In genomic region chr22:28904211-28904808, GRCh38 we compare ENCODE assay signal across 13 cellular contexts. TPM values are rescaled to one million over a fixed set of nuclear protein-coding genes. Genes with fewer than 3 reads are reported as not detected.
DNase-seq lines count a peak whose midpoint lies in the region; ATAC-seq, FAIRE-seq and TF ChIP-seq lines count a peak whose summit lies in the region.
"Had no signal": no experiment of that assay in that cellular context is flagged by ENCODE, and none has a peak within 500 bp of the region (broad histone marks: within the 10 kb centered on the region; RNA-seq: fewer than 3 reads in every experiment).

No MANE protein-coding gene starts in this region.

- H2BK12ac ChIP-seq in H1 (ENCODE audit: low read depth, low read length), result no peak overlapping the region; the same call in 1 of the 2 replicates

- H3K79me1 ChIP-seq in H1 (ENCODE audit: low read depth, low read length), result peaks cover 20% of the 10 kb centered on the region

- TF ChIP-seq CTCF in H1 (IDR thresholded peaks at IDR 0.05; ENCODE audit: control extremely low read depth in 1 of 3, insufficient read depth in 1 of 3, low read depth in 1 of 3, low read length in 3 of 3), result no peak

- peak overlapping the region in 1 of 2 experiments; percentile 35; a peak in 1 of 4 replicates for H3K4me2 ChIP-seq in H1 (ENCODE audit: insufficient read depth in 1 of 2, low read depth in 2 of 2, low read length in 2 of 2)

- FAIRE-seq in H1 (lab: Jason Lieb, UNC), result peak; percentile 7

- H3K4ac ChIP-seq in H1 (replicated peaks; ENCODE audit: insufficient read length, low read depth, low read length), result no peak overlapping the region

- H3K27me3 ChIP-seq in HUES6 (ENCODE audit: control insufficient read depth, insufficient read depth, low read length), result no peaks in the 10 kb centered on the region
- H3K27me3 ChIP-seq in H1 (replicated peaks in 1 of 4; ENCODE audit: control insufficient read depth in 3 of 4, extremely low read depth in 1 of 4, insufficient read depth in 3 of 4, low read length in 3 of 4), result no peaks in the 10 kb centered on the region
- H3K27me3 ChIP-seq in stomach smooth muscle (ENCODE audit: control insufficient read depth in 1 of 2, insufficient read depth in 2 of 2, low read length in 2 of 2), result no peaks in the 10 kb centered on the region

- H2AK5ac ChIP-seq in H1 (ENCODE audit: low read depth, low read length), result no peak overlapping the region

- no peak overlapping the region for H4K5ac ChIP-seq in H1 (ENCODE audit: insufficient read length, low read depth, low read length)

- H3K23ac ChIP-seq in H1 (ENCODE audit: insufficient read length), result no peak overlapping the region

- no peaks in the 10 kb centered on the region for H3K36me3 Mint-ChIP-seq in immature natural killer cell

- H4K20me1 ChIP-seq in H1 (replicated peaks in 1 of 2; ENCODE audit: control insufficient read depth in 1 of 2, insufficient read depth in 2 of 2, low read length in 2 of 2), result peaks cover 12 to 20% of the 10 kb centered on the region in 2 experiments

- ATAC-seq in left colon, result peak; percentile 36
- ATAC-seq: activated naive CD4-positive, alpha-beta T cell treated with anti-CD3 and anti-CD28 coated beads, Interleukin-2, amount 50 U/mL, for 72 hours had no signal

- H2BK5ac ChIP-seq in H1 (ENCODE audit: low read depth, low read length), result no peak overlapping the region

- POLR2A ChIA-PET in H1 (lab: Charles Lee; ENCODE audit: partially characterized antibody), result interaction anchor here (0.6 to 1.3 kb wide), 4 partner anchors 10 to 95 kb away, joined by 3 to 4 read pairs (median 4); no protein-coding TSS in a partner anchor

- no peak for TF ChIP-seq EP300 in H1 (IDR thresholded peaks at IDR 0.05; ENCODE audit: borderline replicate concordance in 1 of 2, low read depth in 2 of 2, low read length in 2 of 2)

- no peak overlapping the region for H3K14ac ChIP-seq in H1 (ENCODE audit: insufficient read length)

- H3K9me3 Mint-ChIP-seq in immature natural killer cell, result no peaks in the 10 kb centered on the region
- H3K9me3 Mint-ChIP-seq: activated naive CD4-positive, alpha-beta T cell treated with anti-CD3 and anti-CD28 coated beads, Interleukin-2, amount 50 U/mL, for 72 hours had no signal

- H4K8ac ChIP-seq in H1 (ENCODE audit: extremely low read depth, insufficient read depth, low read length), result no peak overlapping the region

- intact Hi-C loops in left colon (cut with DNase I, micrococcal nuclease), result no loop called here

- H2BK20ac ChIP-seq in H1 (ENCODE audit: low read length), result no peak overlapping the region

- H3K36me3 ChIP-seq in HUES6 (ENCODE audit: control insufficient read depth, insufficient read depth, low read length) (0 out of 2 replicates have a peak, but pooled peaks cover 5% of the 10 kb centered on the region), H1 (ENCODE audit: control insufficient read depth in 2 of 4, insufficient read depth in 4 of 4, low read length in 3 of 4) (no peaks in the 10 kb centered on the region), stomach smooth muscle (ENCODE audit: control insufficient read depth in 2 of 2, insufficient read depth in 2 of 2, low read length in 2 of 2) (no peaks in the 10 kb centered on the region)

- no peak overlapping the region for H3K4me3 ChIP-seq in HUES6 (ENCODE audit: low read depth, low read length)
- H3K4me3 ChIP-seq in H1 (ENCODE audit: extremely low read depth in 1 of 4, insufficient read depth in 2 of 4, low read depth in 3 of 4, low read length in 4 of 4), result no peak overlapping the region
- H3K4me3 ChIP-seq in stomach smooth muscle (ENCODE audit: low read length in 2 of 2), result peak overlapping the region; percentile 28 to 35

- H4K91ac ChIP-seq in H1 (replicated peaks; ENCODE audit: insufficient read length, low read length), result no peak overlapping the region

- H2BK15ac ChIP-seq in H1 (ENCODE audit: low read length), result no peak overlapping the region

- DNase-seq in H1 (ENCODE audit: low read depth in 1 of 2, low spot score in 2 of 2) (no peak), left colon (no peak), DMS79 (lab: John Stamatoyannopoulos, UW) (no peak), NOMO-1 treated with dmso at 0.1 percent for 144 hours (lab: John Stamatoyannopoulos, UW; ENCODE audit: unreplicated experiment) (no peak), immature natural killer cell (no peak), NCI-H187 treated with DMSO at 0.1 percent for 48 hours (lab: John Stamatoyannopoulos, UW) (no peak)
- DNase-seq: activated CD4-positive, alpha-beta T cell treated with anti-CD3 and anti-CD28 coated beads for 1 hour; DMS153; head of caudate nucleus; NCI-H1105 treated with DMSO at 0.1 percent for 48 hours had no signal

- no peak overlapping the region for H3K18ac ChIP-seq in H1 (ENCODE audit: extremely low read depth, low read length)

- H3K9me3 ChIP-seq in HUES6 (ENCODE audit: control insufficient read depth, insufficient read depth, low read depth, low read length), result no peaks in the 10 kb centered on the region
- H3K9me3 ChIP-seq in H1 (ENCODE audit: insufficient read depth in 2 of 2, low read depth in 1 of 2, low read length in 1 of 2), result no peaks in the 10 kb centered on the region
- no peaks in the 10 kb centered on the region for H3K9me3 ChIP-seq in stomach smooth muscle (ENCODE audit: control insufficient read depth in 2 of 2, low read length in 2 of 2)

- H3K9ac ChIP-seq in HUES6 (ENCODE audit: low read length) (no peak overlapping the region), H1 (replicated peaks in 1 of 4; ENCODE audit: extremely low read depth in 1 of 4, low read depth in 3 of 4, low read length in 3 of 4) (no peak overlapping the region; a peak in 1 of 7 replicates), stomach smooth muscle (ENCODE audit: low read length in 2 of 2) (peak overlapping the region; percentile 12 to 60)

- H3K56ac ChIP-seq in H1 (replicated peaks; ENCODE audit: insufficient read length, low read depth, low read length), result no peak overlapping the region

- no peak for TF ChIP-seq POLR2A in H1 (IDR thresholded peaks at IDR 0.05; ENCODE audit: control extremely low read depth in 1 of 2, low read depth in 2 of 2, low read length in 2 of 2)

- peaks cover 0 to 9% (median 2%) of the 10 kb centered on the region in 3 donors for H3K27me3 Mint-ChIP-seq in immature natural killer cell (ENCODE audit: low read depth in 3 of 3)

- H3K27ac ChIP-seq in HUES6 (ENCODE audit: low read depth, low read length) (peak overlapping the region; percentile 46), H1 (ENCODE audit: low read depth, low read length) (no peak overlapping the region), stomach smooth muscle (ENCODE audit: low read length) (peak overlapping the region; percentile 69)

- peaks cover 7 to 10% of the 10 kb centered on the region in 2 donors for H3K4me1 Mint-ChIP-seq in immature natural killer cell

- no peak overlapping the region for H2BK120ac ChIP-seq in H1 (replicated peaks; ENCODE audit: low read depth, low read length)

- no peak overlapping the region for H3K4me3 Mint-ChIP-seq in immature natural killer cell

- peaks cover 8 to 98% of the 10 kb centered on the region in 2 experiments for H3K79me2 ChIP-seq in H1 (ENCODE audit: control insufficient read depth in 1 of 2, insufficient read depth in 2 of 2, low read length in 2 of 2)

- WGBS in H1 (ENCODE audit: extremely low coverage in 1 of 2, insufficient coverage in 1 of 2, insufficient read length in 1 of 2, insufficient replicate concordance in 2 of 2, low coverage in 1 of 2, low lambda C conversion rate in 2 of 2, missing lambda C conversion rate in 1 of 2), 2 experiments, result 76% methylated on average over 7 of the region's 7 CpGs; no CpG with 5 or more reads in 1 of the 2 experiments

- H2AFZ ChIP-seq in H1 (ENCODE audit: low read length), result no peak overlapping the region

- no peak for TF ChIP-seq RAD21 in H1 (IDR thresholded peaks at IDR 0.05 in 1 of 2, conservative IDR thresholded peaks at IDR 0.05 in 1 of 2; ENCODE audit: low read depth in 2 of 2, low read length in 2 of 2)

- H3K27ac Mint-ChIP-seq in immature natural killer cell, result no peak overlapping the region
- H3K27ac Mint-ChIP-seq: activated naive CD4-positive, alpha-beta T cell treated with anti-CD3 and anti-CD28 coated beads, Interleukin-2, amount 50 U/mL, for 72 hours had no signal

- H3K4me1 ChIP-seq in HUES6 (ENCODE audit: control insufficient read depth, insufficient read depth, low read length) (peaks cover 51% of the 10 kb centered on the region), H1 (replicated peaks in 1 of 4; ENCODE audit: control insufficient read depth in 3 of 4, insufficient read depth in 4 of 4, low read length in 3 of 4) (peaks cover 9 to 18% (median 14%) of the 10 kb centered on the region in 4 experiments), stomach smooth muscle (ENCODE audit: control insufficient read depth, insufficient read depth, low read length) (peaks cover 39% of the 10 kb centered on the region)

- no peaks in the 10 kb centered on the region for H3K23me2 ChIP-seq in H1 (ENCODE audit: low read depth, low read length)

- CTCF ChIA-PET in H1 (lab: Charles Lee; ENCODE audit: partially characterized antibody), result interaction anchor here (1.0 to 2.6 kb wide), 6 partner anchors 11 to 136 kb away, joined by 3 to 20 read pairs (median 4); no protein-coding TSS in a partner anchor

TF ChIP-seq in H1, 55 proteins besides CTCF, POLR2A, EP300 and RAD21 (continues in another document):
- TF ChIP-seq EZH2 (IDR thresholded peaks at IDR 0.05; ENCODE audit: low read depth, low read length, severe bottlenecking), result no peak
- TF ChIP-seq SIX5 (IDR thresholded peaks at IDR 0.05; ENCODE audit: low read depth, low read length), result no peak
- no peak for TF ChIP-seq TEAD4 (IDR thresholded peaks at IDR 0.05; ENCODE audit: low read depth, low read length)
- no peak for TF ChIP-seq CEBPB (IDR thresholded peaks at IDR 0.05; ENCODE audit: low read depth, low read length)
- TF ChIP-seq SIN3A (conservative IDR thresholded peaks at IDR 0.05 in 1 of 2, IDR thresholded peaks at IDR 0.05 in 1 of 2; ENCODE audit: low read depth in 1 of 2, low read length in 2 of 2), result no peak

RNA-seq across cellular contexts. Expression of gene ZNRF3, which starts 20.9 kb away (rescaled TPM):
- 20.6 and 21.7 TPM in 2 replicates for total RNA-seq in H1 (2021; fragmentation: NEBNext Ultra II Directional; extraction: Animal tissue kit (Norgen Biotek cat#: 25700))
- polyA plus RNA-seq in H1 (2011; rRNA removed), result 14.1 and 21.0 TPM in 2 replicates
- 12.7 TPM for polyA plus RNA-seq in H1 (2011; cell fraction: cytosol; rRNA removed)
- 20.6 TPM for polyA plus RNA-seq in H1 (2011; cell fraction: nucleus; rRNA removed)
- polyA plus RNA-seq in H1 (2012, experiment 1 of 2), result 8.5 to 15.1 TPM (median 12.1 TPM) in 4 replicates
- polyA plus RNA-seq in H1 (2012, experiment 2 of 2), result 6.6 TPM
- 15.5 TPM for polyA plus RNA-seq in H1 (2013, experiment 1 of 2)
- 17.6 TPM for polyA plus RNA-seq in H1 (2013, experiment 2 of 2)
- 9.9 and 12.3 TPM in 2 replicates for polyA minus RNA-seq in H1 (2011; rRNA and poly(A)+ RNA removed)
- 15.9 TPM for polyA minus RNA-seq in H1 (2011; cell fraction: cytosol; rRNA and poly(A)+ RNA removed)
- 15.9 TPM for polyA minus RNA-seq in H1 (2011; cell fraction: nucleus; rRNA and poly(A)+ RNA removed)
- total RNA-seq in left colon, result 1 to 10 TPM; 6.2 to 7.0 TPM
- polyA plus RNA-seq in immature natural killer cell, result under 1 TPM; 0.06 to 0.28 (median 0.18) TPM

Comparison
In these comparisons a context has a peak if more than half of its experiments do, and no peak if none do; other contexts are left out.
1. H3K4me3 ChIP-seq: peak in stomach smooth muscle (2 of 2); none in HUES6 (single experiment) and H1 (0 of 4).
2. H3K9ac ChIP-seq: peak in stomach smooth muscle (2 of 2); none in HUES6 (single experiment) and H1 (0 of 4).